ENCODE assay signal across 1 cellular context in the genomic region with DNA sequence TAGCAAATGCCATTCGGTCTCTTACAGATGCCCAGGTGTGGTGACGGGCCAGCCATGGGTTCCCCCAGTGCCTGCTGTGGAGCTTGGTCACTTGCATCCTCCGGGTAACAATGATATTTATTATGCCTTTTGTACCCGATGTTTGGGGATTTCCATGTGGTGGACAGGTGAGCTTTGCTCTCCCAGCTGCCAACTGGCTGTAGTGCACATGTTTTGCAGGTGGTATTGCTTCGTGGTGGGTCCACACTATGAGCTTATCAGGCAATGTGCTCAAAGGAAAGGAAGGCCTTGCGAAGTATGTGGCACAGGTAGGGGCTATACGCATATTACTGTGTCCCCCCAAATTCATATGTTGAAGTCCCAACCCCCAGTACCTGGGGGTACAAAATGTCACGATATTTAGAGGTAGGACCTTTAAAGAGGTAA.
A peak's percentile ranks its signal among the peaks of the same experiment; 100 is the strongest.
TF ChIP-seq lines count a peak whose summit lies in the region.

No MANE protein-coding gene starts in this region.

TF ChIP-seq in HepG2, 621 proteins besides CTCF, POLR2A, EP300 and RAD21 (continued from another document and continues in another):
- TF ChIP-seq BCLAF1 (IDR thresholded peaks at IDR 0.05) (no peak), AHR (CRISPR knock-in tag; IDR thresholded peaks at IDR 0.05) (no peak), IRF2 (CRISPR knock-in tag; IDR thresholded peaks at IDR 0.05) (no peak), TSC22D2 (CRISPR knock-in tag; IDR thresholded peaks at IDR 0.05; ENCODE audit: borderline replicate concordance) (no peak), HOXA9 (CRISPR knock-in tag; IDR thresholded peaks at IDR 0.05; ENCODE audit: borderline replicate concordance) (no peak; the same call in 1 of the 2 replicates), KLF15 (CRISPR knock-in tag; IDR thresholded peaks at IDR 0.05; ENCODE audit: borderline replicate concordance) (no peak), ZNF180 (CRISPR knock-in tag; IDR thresholded peaks at IDR 0.05; ENCODE audit: borderline replicate concordance, low read depth) (no peak), ZNF605 (CRISPR knock-in tag; IDR thresholded peaks at IDR 0.05) (no peak), ZNF615 (CRISPR knock-in tag; IDR thresholded peaks at IDR 0.05; ENCODE audit: borderline replicate concordance) (no peak), SIX4 (CRISPR knock-in tag; IDR thresholded peaks at IDR 0.05) (no peak), ZNF224 (CRISPR knock-in tag; IDR thresholded peaks at IDR 0.05) (no peak), ZZZ3 (CRISPR knock-in tag; IDR thresholded peaks at IDR 0.05; ENCODE audit: borderline replicate concordance) (no peak), RBM22 (optimal IDR thresholded peaks at IDR 0.05; ENCODE audit: low read length) (no peak), ZNF776 (CRISPR knock-in tag; IDR thresholded peaks at IDR 0.05) (no peak), ZNF773 (CRISPR knock-in tag; IDR thresholded peaks at IDR 0.05; ENCODE audit: borderline replicate concordance) (no peak), ZNF414 (CRISPR knock-in tag; IDR thresholded peaks at IDR 0.05) (peak; percentile 60; the same call in 1 of the 2 replicates), MAFK (conservative IDR thresholded peaks at IDR 0.05 in 1 of 2, IDR thresholded peaks at IDR 0.05 in 1 of 2; ENCODE audit: low read length in 2 of 2) (no peak), ZFP36L1 (CRISPR knock-in tag; IDR thresholded peaks at IDR 0.05) (0 out of 2 replicates have a peak, but pooled peaks have one; percentile 23), ZEB1 (IDR thresholded peaks at IDR 0.05; ENCODE audit: insufficient replicate concordance, low read depth) (no peak), ZNF574 (CRISPR knock-in tag; IDR thresholded peaks at IDR 0.05) (no peak), CEBPB (IDR thresholded peaks at IDR 0.05; ENCODE audit: borderline replicate concordance, low read depth, low read length) (no peak), ZNF317 (CRISPR knock-in tag; IDR thresholded peaks at IDR 0.05) (0 out of 2 replicates have a peak, but pooled peaks have one; percentile 28), MTF2 (CRISPR knock-in tag; IDR thresholded peaks at IDR 0.05; ENCODE audit: borderline replicate concordance) (peak; percentile 64; the same call in 1 of the 2 replicates), SKI (IDR thresholded peaks at IDR 0.05; ENCODE audit: partially characterized antibody) (no peak), ZNF124 (CRISPR knock-in tag; IDR thresholded peaks at IDR 0.05) (no peak), ATF1 (CRISPR knock-in tag; IDR thresholded peaks at IDR 0.05) (no peak), NCOR1 (IDR thresholded peaks at IDR 0.05; ENCODE audit: borderline replicate concordance, low read length) (no peak), ZBTB43 (CRISPR knock-in tag; conservative IDR thresholded peaks at IDR 0.05) (no peak), NR2F2 (IDR thresholded peaks at IDR 0.05; ENCODE audit: borderline replicate concordance, low read depth) (no peak), ZNF552 (CRISPR knock-in tag; IDR thresholded peaks at IDR 0.05; ENCODE audit: borderline replicate concordance) (no peak), SP1 (IDR thresholded peaks at IDR 0.05) (no peak), SP1 (CRISPR knock-in tag; IDR thresholded peaks at IDR 0.05) (no peak), ZNF709 (CRISPR knock-in tag; IDR thresholded peaks at IDR 0.05) (peak; percentile 65; the same call in 1 of the 2 replicates), MAFF (IDR thresholded peaks at IDR 0.05; ENCODE audit: low read depth, low read length) (no peak), THYN1 (CRISPR knock-in tag; IDR thresholded peaks at IDR 0.05; ENCODE audit: borderline replicate concordance, low read depth) (no peak)
- TF ChIP-seq, protein P1, sequence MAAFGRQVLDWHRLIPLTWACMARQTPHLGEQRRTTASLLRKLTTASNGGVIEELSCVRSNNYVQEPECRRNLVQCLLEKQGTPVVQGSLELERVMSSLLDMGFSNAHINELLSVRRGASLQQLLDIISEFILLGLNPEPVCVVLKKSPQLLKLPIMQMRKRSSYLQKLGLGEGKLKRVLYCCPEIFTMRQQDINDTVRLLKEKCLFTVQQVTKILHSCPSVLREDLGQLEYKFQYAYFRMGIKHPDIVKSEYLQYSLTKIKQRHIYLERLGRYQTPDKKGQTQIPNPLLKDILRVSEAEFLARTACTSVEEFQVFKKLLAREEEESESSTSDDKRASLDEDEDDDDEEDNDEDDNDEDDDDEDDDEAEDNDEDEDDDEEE (CRISPR knock-in tag; IDR thresholded peaks at IDR 0.05) = peak; percentile 66; the same call in 1 of the 2 replicates
- TF ChIP-seq, protein P2, sequence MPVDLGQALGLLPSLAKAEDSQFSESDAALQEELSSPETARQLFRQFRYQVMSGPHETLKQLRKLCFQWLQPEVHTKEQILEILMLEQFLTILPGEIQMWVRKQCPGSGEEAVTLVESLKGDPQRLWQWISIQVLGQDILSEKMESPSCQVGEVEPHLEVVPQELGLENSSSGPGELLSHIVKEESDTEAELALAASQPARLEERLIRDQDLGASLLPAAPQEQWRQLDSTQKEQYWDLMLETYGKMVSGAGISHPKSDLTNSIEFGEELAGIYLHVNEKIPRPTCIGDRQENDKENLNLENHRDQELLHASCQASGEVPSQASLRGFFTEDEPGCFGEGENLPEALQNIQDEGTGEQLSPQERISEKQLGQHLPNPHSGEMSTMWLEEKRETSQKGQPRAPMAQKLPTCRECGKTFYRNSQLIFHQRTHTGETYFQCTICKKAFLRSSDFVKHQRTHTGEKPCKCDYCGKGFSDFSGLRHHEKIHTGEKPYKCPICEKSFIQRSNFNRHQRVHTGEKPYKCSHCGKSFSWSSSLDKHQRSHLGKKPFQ (CRISPR knock-in tag; IDR thresholded peaks at IDR 0.05; ENCODE audit: insufficient replicate concordance) = no peak
- TF ChIP-seq, protein P3, sequence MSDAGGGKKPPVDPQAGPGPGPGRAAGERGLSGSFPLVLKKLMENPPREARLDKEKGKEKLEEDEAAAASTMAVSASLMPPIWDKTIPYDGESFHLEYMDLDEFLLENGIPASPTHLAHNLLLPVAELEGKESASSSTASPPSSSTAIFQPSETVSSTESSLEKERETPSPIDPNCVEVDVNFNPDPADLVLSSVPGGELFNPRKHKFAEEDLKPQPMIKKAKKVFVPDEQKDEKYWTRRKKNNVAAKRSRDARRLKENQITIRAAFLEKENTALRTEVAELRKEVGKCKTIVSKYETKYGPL (CRISPR knock-in tag; IDR thresholded peaks at IDR 0.05) = no peak
- TF ChIP-seq, protein P4, sequence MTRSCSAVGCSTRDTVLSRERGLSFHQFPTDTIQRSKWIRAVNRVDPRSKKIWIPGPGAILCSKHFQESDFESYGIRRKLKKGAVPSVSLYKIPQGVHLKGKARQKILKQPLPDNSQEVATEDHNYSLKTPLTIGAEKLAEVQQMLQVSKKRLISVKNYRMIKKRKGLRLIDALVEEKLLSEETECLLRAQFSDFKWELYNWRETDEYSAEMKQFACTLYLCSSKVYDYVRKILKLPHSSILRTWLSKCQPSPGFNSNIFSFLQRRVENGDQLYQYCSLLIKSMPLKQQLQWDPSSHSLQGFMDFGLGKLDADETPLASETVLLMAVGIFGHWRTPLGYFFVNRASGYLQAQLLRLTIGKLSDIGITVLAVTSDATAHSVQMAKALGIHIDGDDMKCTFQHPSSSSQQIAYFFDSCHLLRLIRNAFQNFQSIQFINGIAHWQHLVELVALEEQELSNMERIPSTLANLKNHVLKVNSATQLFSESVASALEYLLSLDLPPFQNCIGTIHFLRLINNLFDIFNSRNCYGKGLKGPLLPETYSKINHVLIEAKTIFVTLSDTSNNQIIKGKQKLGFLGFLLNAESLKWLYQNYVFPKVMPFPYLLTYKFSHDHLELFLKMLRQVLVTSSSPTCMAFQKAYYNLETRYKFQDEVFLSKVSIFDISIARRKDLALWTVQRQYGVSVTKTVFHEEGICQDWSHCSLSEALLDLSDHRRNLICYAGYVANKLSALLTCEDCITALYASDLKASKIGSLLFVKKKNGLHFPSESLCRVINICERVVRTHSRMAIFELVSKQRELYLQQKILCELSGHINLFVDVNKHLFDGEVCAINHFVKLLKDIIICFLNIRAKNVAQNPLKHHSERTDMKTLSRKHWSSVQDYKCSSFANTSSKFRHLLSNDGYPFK (CRISPR knock-in tag; IDR thresholded peaks at IDR 0.05; ENCODE audit: borderline replicate concordance) = peak; percentile 27; the same call in 1 of the 2 replicates
- TF ChIP-seq, protein P5, sequence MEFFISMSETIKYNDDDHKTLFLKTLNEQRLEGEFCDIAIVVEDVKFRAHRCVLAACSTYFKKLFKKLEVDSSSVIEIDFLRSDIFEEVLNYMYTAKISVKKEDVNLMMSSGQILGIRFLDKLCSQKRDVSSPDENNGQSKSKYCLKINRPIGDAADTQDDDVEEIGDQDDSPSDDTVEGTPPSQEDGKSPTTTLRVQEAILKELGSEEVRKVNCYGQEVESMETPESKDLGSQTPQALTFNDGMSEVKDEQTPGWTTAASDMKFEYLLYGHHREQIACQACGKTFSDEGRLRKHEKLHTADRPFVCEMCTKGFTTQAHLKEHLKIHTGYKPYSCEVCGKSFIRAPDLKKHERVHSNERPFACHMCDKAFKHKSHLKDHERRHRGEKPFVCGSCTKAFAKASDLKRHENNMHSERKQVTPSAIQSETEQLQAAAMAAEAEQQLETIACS (CRISPR knock-in tag; IDR thresholded peaks at IDR 0.05) = no peak
- TF ChIP-seq, protein P6, sequence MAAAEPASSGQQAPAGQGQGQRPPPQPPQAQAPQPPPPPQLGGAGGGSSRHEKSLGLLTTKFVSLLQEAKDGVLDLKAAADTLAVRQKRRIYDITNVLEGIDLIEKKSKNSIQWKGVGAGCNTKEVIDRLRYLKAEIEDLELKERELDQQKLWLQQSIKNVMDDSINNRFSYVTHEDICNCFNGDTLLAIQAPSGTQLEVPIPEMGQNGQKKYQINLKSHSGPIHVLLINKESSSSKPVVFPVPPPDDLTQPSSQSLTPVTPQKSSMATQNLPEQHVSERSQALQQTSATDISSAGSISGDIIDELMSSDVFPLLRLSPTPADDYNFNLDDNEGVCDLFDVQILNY (CRISPR knock-in tag; conservative IDR thresholded peaks at IDR 0.05) = no peak
- TF ChIP-seq, protein P7, sequence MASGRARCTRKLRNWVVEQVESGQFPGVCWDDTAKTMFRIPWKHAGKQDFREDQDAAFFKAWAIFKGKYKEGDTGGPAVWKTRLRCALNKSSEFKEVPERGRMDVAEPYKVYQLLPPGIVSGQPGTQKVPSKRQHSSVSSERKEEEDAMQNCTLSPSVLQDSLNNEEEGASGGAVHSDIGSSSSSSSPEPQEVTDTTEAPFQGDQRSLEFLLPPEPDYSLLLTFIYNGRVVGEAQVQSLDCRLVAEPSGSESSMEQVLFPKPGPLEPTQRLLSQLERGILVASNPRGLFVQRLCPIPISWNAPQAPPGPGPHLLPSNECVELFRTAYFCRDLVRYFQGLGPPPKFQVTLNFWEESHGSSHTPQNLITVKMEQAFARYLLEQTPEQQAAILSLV (CRISPR knock-in tag; IDR thresholded peaks at IDR 0.05; ENCODE audit: borderline replicate concordance) = peak; percentile 52; the same call in 1 of the 2 replicates
